Comparison of ENCODE assay signal across 16 cellular contexts in the genomic region with DNA sequence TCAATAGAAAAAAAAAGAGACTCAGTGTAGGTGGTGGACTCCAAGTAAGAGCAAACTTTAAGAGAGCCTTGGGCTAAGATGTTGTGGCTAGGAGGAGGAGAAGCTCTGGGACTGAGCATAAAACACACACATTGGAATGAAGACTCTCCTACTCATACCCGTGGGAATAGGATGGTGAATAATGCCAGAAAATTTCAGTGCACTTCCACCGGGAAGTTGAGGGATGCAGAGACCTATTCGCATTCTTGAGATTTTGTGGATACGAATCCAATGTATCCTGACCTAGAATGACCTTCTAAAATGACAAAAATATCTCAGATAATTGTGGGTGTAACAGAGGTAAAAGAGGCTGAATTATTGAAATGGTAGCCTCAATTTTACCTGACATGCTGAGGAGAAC.
A peak's percentile ranks its signal among the peaks of the same experiment; 100 is the strongest.
DNase-seq lines count a peak whose midpoint lies in the region; ATAC-seq, FAIRE-seq and TF ChIP-seq lines count a peak whose summit lies in the region.
"Had no signal": no experiment of that assay in that cellular context is flagged by ENCODE, and none has a peak within 500 bp of the region (broad histone marks: within the 10 kb centered on the region; RNA-seq: fewer than 3 reads in every experiment).

No MANE protein-coding gene starts in this region.

- no peak for ATAC-seq in sciatic nerve
- ATAC-seq in HG03139 (IDR thresholded peaks at IDR 0.05; ENCODE audit: unreplicated experiment), result no peak
- ATAC-seq: HCT116 had no signal

- no peak overlapping the region for H2AFZ ChIP-seq in KMS-11 (ENCODE audit: low read depth)

- peak overlapping the region; percentile 60; the same call in 1 of the 2 replicates for H3K4me2 ChIP-seq in KMS-11

- no peaks in the 10 kb centered on the region for H3K79me2 ChIP-seq in KMS-11 (ENCODE audit: insufficient read depth, low read depth)

- TF ChIP-seq CTCF in KMS-11 (conservative IDR thresholded peaks at IDR 0.05; ENCODE audit: low read depth, low read length) (no peak), cardiac fibroblast (IDR thresholded peaks at IDR 0.05; ENCODE audit: low read depth, low read length) (no peak)

- WGBS in small intestine, 3 donors, result 78 to 92% (median 90%) methylated on average over 4 of the region's 4 CpGs

- H3K9me3 ChIP-seq in small intestine (ENCODE audit: control insufficient read depth, low read depth), result no peaks in the 10 kb centered on the region
- H3K9me3 ChIP-seq: neutrophil had no signal

- H3K27ac ChIP-seq in KMS-11 (no peak overlapping the region), small intestine (ENCODE audit: low read depth in 1 of 2, low read length in 1 of 2) (no peak overlapping the region)
- H3K27ac ChIP-seq: neutrophil had no signal

- peaks cover 57% of the 10 kb centered on the region for H3K4me1 ChIP-seq in KMS-11 (ENCODE audit: low read depth, poor library complexity, severe bottlenecking)
- H3K4me1 ChIP-seq in small intestine (ENCODE audit: control insufficient read depth in 2 of 2, insufficient read depth in 1 of 2, low read depth in 1 of 2, low read length in 1 of 2), result no peaks in the 10 kb centered on the region

- H3K9ac ChIP-seq in KMS-11, result no peak overlapping the region

- no peak for FAIRE-seq in small intestine (lab: Jason Lieb, UNC)

- intact Hi-C loops in sciatic nerve (cut with DNase I), result no loop called here

- H3K4me3 ChIP-seq in KMS-11 (IDR thresholded peaks at IDR 0.05; ENCODE audit: insufficient read depth, low read depth, low read length) (no peak overlapping the region), cardiac fibroblast (replicated peaks in 1 of 2; ENCODE audit: low read depth in 2 of 2, low read length in 2 of 2) (no peak overlapping the region), small intestine (ENCODE audit: low read depth in 1 of 2, low read length in 2 of 2) (no peak overlapping the region)

- H4K20me1 ChIP-seq in KMS-11 (ENCODE audit: insufficient read depth), result no peaks in the 10 kb centered on the region

- DNase-seq in AG08396 (ENCODE audit: low spot score), result peak; percentile 55
- DNase-seq in cardiac fibroblast (ENCODE audit: low read depth in 2 of 2), result peak; percentile 66 to 79
- peak; percentile 67 for DNase-seq in islet precursor cell
- no peak for DNase-seq in sciatic nerve (ENCODE audit: low spot score)
- no peak for DNase-seq in small intestine
- no peak for DNase-seq in activated CD4-positive, alpha-beta T cell treated with anti-CD3 and anti-CD28 coated beads for 4 hours
- DNase-seq: activated CD4-positive, CD25-positive, alpha-beta regulatory T cell; activated naive CD4-positive, alpha-beta T cell treated with anti-CD3 and anti-CD28 coated beads, Interleukin-2, amount 50 U/mL, for 16 hours; KG1; NCI-H1417 treated with DMSO at 0.1 percent for 48 hours; NCI-H510A; OCI-M1 had no signal

- H3K27me3 ChIP-seq in KMS-11 (ENCODE audit: insufficient read depth, low read depth), result no peaks in the 10 kb centered on the region
- H3K27me3 ChIP-seq in small intestine (ENCODE audit: control insufficient read depth in 2 of 2, insufficient read depth in 2 of 2, low read length in 2 of 2), result no peaks in the 10 kb centered on the region
- H3K27me3 ChIP-seq: neutrophil had no signal

- H3K36me3 ChIP-seq in KMS-11 (ENCODE audit: insufficient read depth), result no peaks in the 10 kb centered on the region
- no peaks in the 10 kb centered on the region for H3K36me3 ChIP-seq in small intestine (ENCODE audit: control insufficient read depth in 2 of 2, insufficient read depth in 2 of 2, low read length in 2 of 2)
- H3K36me3 ChIP-seq: neutrophil had no signal

Comparison
In these comparisons a context has a peak if more than half of its experiments do, and no peak if none do; other contexts are left out.
1. DNase-seq: peak in AG08396 (single experiment), cardiac fibroblast (2 of 2) and islet precursor cell (single experiment); none in sciatic nerve (single experiment), small intestine (single experiment) and activated CD4-positive, alpha-beta T cell treated with anti-CD3 and anti-CD28 coated beads for 4 hours (0 of 2).